ENCODE assay signal across 1 cellular context in the genomic region with DNA sequence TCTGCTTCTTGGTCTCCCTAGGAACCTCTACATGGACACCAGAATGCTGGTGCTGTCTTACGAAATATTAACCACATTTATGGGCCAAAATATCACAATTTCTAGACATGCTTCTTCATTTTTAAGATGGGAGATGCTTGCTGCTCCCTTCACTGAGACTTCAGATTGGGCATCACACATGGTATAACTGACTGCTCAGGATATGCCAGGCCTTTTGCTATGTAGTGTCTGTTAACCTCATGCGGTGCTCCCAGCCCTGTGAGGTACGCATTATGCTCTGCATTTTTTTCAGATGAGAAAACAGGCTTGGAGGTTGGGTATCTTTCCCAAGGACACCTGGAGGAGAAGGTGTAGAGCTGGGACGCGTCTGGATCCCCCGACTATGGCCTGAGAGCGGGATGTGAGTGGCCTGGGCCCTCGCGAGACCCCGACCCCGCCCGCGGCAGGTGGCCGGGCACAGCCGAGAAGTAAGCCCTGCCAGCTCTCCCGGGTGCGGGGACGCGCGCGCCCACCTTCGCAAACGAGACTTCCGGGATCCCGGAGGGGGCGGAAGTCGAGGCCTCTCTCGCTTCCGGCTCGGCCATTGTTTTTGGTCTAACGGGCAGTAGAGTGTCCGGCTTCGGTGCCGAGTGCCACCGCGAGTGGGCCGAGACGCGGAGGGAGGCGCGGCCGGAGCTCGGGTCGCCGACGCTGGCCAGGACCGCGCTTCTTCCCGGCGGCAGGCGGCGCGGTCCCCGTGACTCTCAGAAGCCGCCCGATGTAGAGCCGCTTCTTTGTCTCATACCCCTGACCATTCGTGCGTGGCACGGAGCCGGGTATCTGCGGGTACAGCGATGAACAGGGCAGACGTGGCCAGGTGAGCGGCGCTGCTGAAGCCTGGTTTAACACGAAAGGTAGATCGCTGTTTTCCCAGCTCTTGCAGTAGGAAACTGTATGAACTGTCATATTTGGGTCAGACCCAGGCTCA.
TF ChIP-seq lines count a peak whose summit lies in the region.

TSS of gene ZKSCAN7 (plus strand) at position 568 of the 967 bp plus-strand sequence. CDS start 1,855 bp downstream, outside the sequence.

TF ChIP-seq in HepG2, 621 proteins besides CTCF, POLR2A, EP300 and RAD21 (continued from another document):
- TF ChIP-seq ZNF318 (CRISPR knock-in tag; IDR thresholded peaks at IDR 0.05): no peak
- TF ChIP-seq KLF15 (CRISPR knock-in tag; IDR thresholded peaks at IDR 0.05; ENCODE audit: borderline replicate concordance): no peak
- no peak for TF ChIP-seq ZNF879 (CRISPR knock-in tag; IDR thresholded peaks at IDR 0.05)
- peak; percentile 77 for TF ChIP-seq ZFY (CRISPR knock-in tag; IDR thresholded peaks at IDR 0.05)
- TF ChIP-seq SMAD3 (CRISPR knock-in tag; IDR thresholded peaks at IDR 0.05): no peak
- 0 out of 2 replicates have a peak, but pooled peaks have one; percentile 42 for TF ChIP-seq KLF12 (CRISPR knock-in tag; IDR thresholded peaks at IDR 0.05; ENCODE audit: borderline replicate concordance)
- TF ChIP-seq ZNF431 (CRISPR knock-in tag; IDR thresholded peaks at IDR 0.05; ENCODE audit: borderline replicate concordance, low read depth): no peak
- no peak for TF ChIP-seq ZNF34 (CRISPR knock-in tag; IDR thresholded peaks at IDR 0.05; ENCODE audit: borderline replicate concordance)
- 0 out of 2 replicates have a peak, but pooled peaks have one; percentile 44 for TF ChIP-seq ZNF333 (CRISPR knock-in tag; IDR thresholded peaks at IDR 0.05; ENCODE audit: borderline replicate concordance)
- no peak for TF ChIP-seq ZNF850 (CRISPR knock-in tag; conservative IDR thresholded peaks at IDR 0.05)
- TF ChIP-seq CCDC6 (CRISPR knock-in tag; IDR thresholded peaks at IDR 0.05): no peak
- no peak for TF ChIP-seq ZFYVE20 (CRISPR knock-in tag; IDR thresholded peaks at IDR 0.05; ENCODE audit: borderline replicate concordance, low read depth)
- no peak for TF ChIP-seq GTF3A (CRISPR knock-in tag; conservative IDR thresholded peaks at IDR 0.05)
- TF ChIP-seq, protein P1, sequence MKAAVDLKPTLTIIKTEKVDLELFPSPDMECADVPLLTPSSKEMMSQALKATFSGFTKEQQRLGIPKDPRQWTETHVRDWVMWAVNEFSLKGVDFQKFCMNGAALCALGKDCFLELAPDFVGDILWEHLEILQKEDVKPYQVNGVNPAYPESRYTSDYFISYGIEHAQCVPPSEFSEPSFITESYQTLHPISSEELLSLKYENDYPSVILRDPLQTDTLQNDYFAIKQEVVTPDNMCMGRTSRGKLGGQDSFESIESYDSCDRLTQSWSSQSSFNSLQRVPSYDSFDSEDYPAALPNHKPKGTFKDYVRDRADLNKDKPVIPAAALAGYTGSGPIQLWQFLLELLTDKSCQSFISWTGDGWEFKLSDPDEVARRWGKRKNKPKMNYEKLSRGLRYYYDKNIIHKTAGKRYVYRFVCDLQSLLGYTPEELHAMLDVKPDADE (CRISPR knock-in tag; IDR thresholded peaks at IDR 0.05): no peak
- no peak for TF ChIP-seq ZNF510 (CRISPR knock-in tag; IDR thresholded peaks at IDR 0.05; ENCODE audit: low read depth)
- no peak for TF ChIP-seq DNMT1 (CRISPR knock-in tag; IDR thresholded peaks at IDR 0.05)
- TF ChIP-seq RAD51 (IDR thresholded peaks at IDR 0.05; ENCODE audit: borderline replicate concordance): no peak
- TF ChIP-seq NR2F1 (CRISPR knock-in tag; IDR thresholded peaks at IDR 0.05): no peak
- TF ChIP-seq, protein P2, sequence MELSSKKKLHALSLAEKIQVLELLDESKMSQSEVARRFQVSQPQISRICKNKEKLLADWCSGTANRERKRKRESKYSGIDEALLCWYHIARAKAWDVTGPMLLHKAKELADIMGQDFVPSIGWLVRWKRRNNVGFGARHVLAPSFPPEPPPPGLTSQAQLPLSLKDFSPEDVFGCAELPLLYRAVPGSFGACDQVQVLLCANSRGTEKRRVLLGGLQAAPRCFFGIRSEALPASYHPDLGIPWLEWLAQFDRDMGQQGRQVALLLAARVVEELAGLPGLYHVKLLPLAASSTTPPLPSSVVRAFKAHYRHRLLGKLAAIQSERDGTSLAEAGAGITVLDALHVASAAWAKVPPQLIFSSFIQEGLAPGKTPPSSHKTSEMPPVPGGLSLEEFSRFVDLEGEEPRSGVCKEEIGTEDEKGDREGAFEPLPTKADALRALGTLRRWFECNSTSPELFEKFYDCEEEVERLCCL (CRISPR knock-in tag; IDR thresholded peaks at IDR 0.05; ENCODE audit: borderline replicate concordance): no peak
- no peak for TF ChIP-seq MATR3 (CRISPR knock-in tag; IDR thresholded peaks at IDR 0.05)
- no peak for TF ChIP-seq SPEN (CRISPR knock-in tag; IDR thresholded peaks at IDR 0.05; ENCODE audit: low read depth)
- no peak for TF ChIP-seq ZNF432 (CRISPR knock-in tag; IDR thresholded peaks at IDR 0.05; ENCODE audit: borderline replicate concordance)
- TF ChIP-seq ZNF124 (CRISPR knock-in tag; IDR thresholded peaks at IDR 0.05): no peak
- no peak for TF ChIP-seq HMGA1 (CRISPR knock-in tag; conservative IDR thresholded peaks at IDR 0.05)
- TF ChIP-seq U2AF2 (IDR thresholded peaks at IDR 0.05; ENCODE audit: low read depth, low read length): no peak
- TF ChIP-seq BORCS8-MEF2B (CRISPR knock-in tag; IDR thresholded peaks at IDR 0.05): peak; percentile 53; the same call in 1 of the 2 replicates
- peak; percentile 54 for TF ChIP-seq ISL2 (CRISPR knock-in tag; IDR thresholded peaks at IDR 0.05)
- no peak for TF ChIP-seq FOXM1 (CRISPR knock-in tag; IDR thresholded peaks at IDR 0.05)
- no peak for TF ChIP-seq HNRNPL (IDR thresholded peaks at IDR 0.05; ENCODE audit: low read depth, low read length)
- TF ChIP-seq ZMAT5 (CRISPR knock-in tag; IDR thresholded peaks at IDR 0.05; ENCODE audit: borderline replicate concordance, low read depth): no peak
- no peak for TF ChIP-seq ZNF446 (CRISPR knock-in tag; IDR thresholded peaks at IDR 0.05)
- TF ChIP-seq ZNF552 (CRISPR knock-in tag; IDR thresholded peaks at IDR 0.05; ENCODE audit: borderline replicate concordance): no peak
- TF ChIP-seq, protein P3, sequence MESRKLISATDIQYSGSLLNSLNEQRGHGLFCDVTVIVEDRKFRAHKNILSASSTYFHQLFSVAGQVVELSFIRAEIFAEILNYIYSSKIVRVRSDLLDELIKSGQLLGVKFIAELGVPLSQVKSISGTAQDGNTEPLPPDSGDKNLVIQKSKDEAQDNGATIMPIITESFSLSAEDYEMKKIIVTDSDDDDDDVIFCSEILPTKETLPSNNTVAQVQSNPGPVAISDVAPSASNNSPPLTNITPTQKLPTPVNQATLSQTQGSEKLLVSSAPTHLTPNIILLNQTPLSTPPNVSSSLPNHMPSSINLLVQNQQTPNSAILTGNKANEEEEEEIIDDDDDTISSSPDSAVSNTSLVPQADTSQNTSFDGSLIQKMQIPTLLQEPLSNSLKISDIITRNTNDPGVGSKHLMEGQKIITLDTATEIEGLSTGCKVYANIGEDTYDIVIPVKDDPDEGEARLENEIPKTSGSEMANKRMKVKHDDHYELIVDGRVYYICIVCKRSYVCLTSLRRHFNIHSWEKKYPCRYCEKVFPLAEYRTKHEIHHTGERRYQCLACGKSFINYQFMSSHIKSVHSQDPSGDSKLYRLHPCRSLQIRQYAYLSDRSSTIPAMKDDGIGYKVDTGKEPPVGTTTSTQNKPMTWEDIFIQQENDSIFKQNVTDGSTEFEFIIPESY (CRISPR knock-in tag; IDR thresholded peaks at IDR 0.05): no peak
- TF ChIP-seq ZNF512 (CRISPR knock-in tag; IDR thresholded peaks at IDR 0.05): no peak
